22 cellular contexts compared by ENCODE assay signal in genomic region chr12:128534906-128535305, GRCh38.
DNase-seq lines count a peak whose midpoint lies in the region; ATAC-seq and TF ChIP-seq lines count a peak whose summit lies in the region.
"Had no signal": no experiment of that assay in that cellular context is flagged by ENCODE, and none has a peak within 500 bp of the region (broad histone marks: within the 10 kb centered on the region; RNA-seq: fewer than 3 reads in every experiment).

No MANE protein-coding gene starts in this region.

- DNase-seq in CD8-positive, alpha-beta T cell = no peak
- DNase-seq in G401 (ENCODE audit: low spot score) = no peak
- no peak for DNase-seq in WERI-Rb-1
- DNase-seq in OCI-M1 (lab: John Stamatoyannopoulos, UW) = no peak
- no peak for DNase-seq in germinal center (ENCODE audit: low spot score)
- DNase-seq: activated CD4-positive, alpha-beta T cell treated with anti-CD3 and anti-CD28 coated beads for 1 hour; activated effector memory CD4-positive, alpha-beta T cell treated with anti-CD3 and anti-CD28 coated beads, Interleukin-2, amount 50 U/mL, for 16 hours; CD4-positive, alpha-beta T cell; effector memory CD4-positive, alpha-beta T cell; EL; head of caudate nucleus; MG63; NCI-H187 treated with DMSO at 0.1 percent for 48 hours; NCI-H446 treated with DMSO at 0.1 percent for 48 hours; pancreas; PC-9; sigmoid colon had no signal

- H3K9ac ChIP-seq in OCI-LY3 (ENCODE audit: low read length) = peak overlapping the region; percentile 34; the same call in 1 of the 2 replicates

- intact Hi-C loops in CD8-positive, alpha-beta T cell (cut with DNase I, micrococcal nuclease) = loop anchor here in 1 of 2 experiments (5.0 kb wide), 1 partner anchor 1497 kb away; no protein-coding TSS in a partner anchor

- no peak overlapping the region for H3K4me3 ChIP-seq in CD8-positive, alpha-beta T cell (ENCODE audit: low read depth, low read length)
- peak overlapping the region; percentile 32; the same call in 1 of the 2 replicates for H3K4me3 ChIP-seq in OCI-LY3 (ENCODE audit: low read length)
- H3K4me3 ChIP-seq in WERI-Rb-1 (ENCODE audit: low read depth, low read length) = no peak overlapping the region
- H3K4me3 ChIP-seq: lung, MG63, pancreas, PC-9, sigmoid colon, SJSA1 had no signal

- H2AFZ ChIP-seq in OCI-LY3 (ENCODE audit: low read depth, low read length) = no peak overlapping the region
- H2AFZ ChIP-seq: PC-9 had no signal

- CTCF ChIA-PET in CD8-positive, alpha-beta T cell (lab: Charles Lee) = no interaction called here

- peaks cover 4% of the 10 kb centered on the region for H3K9me3 Mint-ChIP-seq in CD8-positive, alpha-beta T cell
- H3K9me3 Mint-ChIP-seq: CD4-positive, alpha-beta T cell had no signal

- H3K27ac ChIP-seq in CD8-positive, alpha-beta T cell (ENCODE audit: low read depth, low read length) = no peak overlapping the region
- peak overlapping the region; percentile 73 for H3K27ac ChIP-seq in OCI-LY3 (ENCODE audit: low read length)
- no peak overlapping the region for H3K27ac ChIP-seq in WERI-Rb-1
- H3K27ac ChIP-seq: pancreas, PC-9, sigmoid colon, SJSA1 had no signal

- no peaks in the 10 kb centered on the region for H3K9me3 ChIP-seq in CD8-positive, alpha-beta T cell (ENCODE audit: low read length)
- H3K9me3 ChIP-seq in OCI-LY3 (ENCODE audit: insufficient read depth, low read length) (peaks cover 15% of the 10 kb centered on the region; the same call in 1 of the 2 replicates), WERI-Rb-1 (ENCODE audit: severe bottlenecking) (no peaks in the 10 kb centered on the region)
- H3K9me3 ChIP-seq: MG63, pancreas, sigmoid colon had no signal

- peak; percentile 51 for ATAC-seq in CD8-positive, alpha-beta T cell
- ATAC-seq in GM19043 (IDR thresholded peaks at IDR 0.05; ENCODE audit: low read depth, unreplicated experiment) (peak; percentile 85), HG02943 (IDR thresholded peaks at IDR 0.05; ENCODE audit: low read depth, unreplicated experiment) (peak; percentile 75)
- ATAC-seq: pancreas had no signal

- H3K27me3 Mint-ChIP-seq in CD8-positive, alpha-beta T cell (ENCODE audit: low read depth) = no peaks in the 10 kb centered on the region

- H3K79me2 ChIP-seq in OCI-LY3 (ENCODE audit: low read length) = no peaks in the 10 kb centered on the region

- peaks cover 10% of the 10 kb centered on the region for H3K4me1 Mint-ChIP-seq in CD8-positive, alpha-beta T cell (ENCODE audit: low read depth)

- H3K4me1 ChIP-seq in CD8-positive, alpha-beta T cell (ENCODE audit: insufficient read depth, low read length) = no peaks in the 10 kb centered on the region
- peaks cover 43% of the 10 kb centered on the region for H3K4me1 ChIP-seq in OCI-LY3 (ENCODE audit: low read length)
- H3K4me1 ChIP-seq: pancreas, sigmoid colon, SJSA1 had no signal

- H3K4me2 ChIP-seq in OCI-LY3 (ENCODE audit: low read length) = peak overlapping the region; percentile 60
- H3K4me2 ChIP-seq: PC-9 had no signal

- no peaks in the 10 kb centered on the region for H3K27me3 ChIP-seq in CD8-positive, alpha-beta T cell (ENCODE audit: insufficient read depth, low read length)
- H3K27me3 ChIP-seq in OCI-LY3 (ENCODE audit: low read depth, low read length) = 0 out of 2 replicates have a peak, but pooled peaks cover 3% of the 10 kb centered on the region
- H3K27me3 ChIP-seq in WERI-Rb-1 (ENCODE audit: insufficient read depth, low read depth, severe bottlenecking) = no peaks in the 10 kb centered on the region
- H3K27me3 ChIP-seq: MG63, pancreas, sigmoid colon, SJSA1 had no signal

- no peaks in the 10 kb centered on the region for H3K36me3 Mint-ChIP-seq in CD8-positive, alpha-beta T cell

- POLR2A ChIA-PET in CD8-positive, alpha-beta T cell (lab: Charles Lee) = no interaction called here

- peak overlapping the region; percentile 20 for H3K27ac Mint-ChIP-seq in CD8-positive, alpha-beta T cell
- H3K27ac Mint-ChIP-seq: CD4-positive, alpha-beta T cell had no signal

- no peaks in the 10 kb centered on the region for H3K36me3 ChIP-seq in CD8-positive, alpha-beta T cell (ENCODE audit: insufficient read depth, low read length)
- H3K36me3 ChIP-seq in OCI-LY3 (replicated peaks; ENCODE audit: low read depth, low read length) = peaks cover 15% of the 10 kb centered on the region
- H3K36me3 ChIP-seq in WERI-Rb-1 = no peaks in the 10 kb centered on the region
- H3K36me3 ChIP-seq: MG63, pancreas, sigmoid colon, SJSA1 had no signal

- no peak for TF ChIP-seq CTCF in CD8-positive, alpha-beta T cell (IDR thresholded peaks at IDR 0.05)
- no peak for TF ChIP-seq CTCF in OCI-LY3 (IDR thresholded peaks at IDR 0.05; ENCODE audit: low read depth, low read length)
- TF ChIP-seq CTCF in WERI-Rb-1 (IDR thresholded peaks at IDR 0.05; ENCODE audit: low read depth, low read length) = no peak

- H3K4me3 Mint-ChIP-seq in CD8-positive, alpha-beta T cell = no peak overlapping the region
- H3K4me3 Mint-ChIP-seq: CD4-positive, alpha-beta T cell had no signal

- H4K20me1 ChIP-seq in OCI-LY3 (ENCODE audit: insufficient read depth, low read length) = no peaks in the 10 kb centered on the region

- in situ Hi-C loops in G401 (cut with HindIII; ENCODE audit: low sequenced_read_pairs) = no loop called here
